8 cellular contexts compared by ENCODE assay signal in genomic region chr5:124888050-124888506, GRCh38.
DNase-seq lines count a peak whose midpoint lies in the region; ATAC-seq and TF ChIP-seq lines count a peak whose summit lies in the region.

No MANE protein-coding gene starts in this region.

- peak overlapping the region; percentile 41 for H3K4me3 ChIP-seq in epithelial cell of proximal tubule (ENCODE audit: low read depth, low read length)

- H3K27ac Mint-ChIP-seq in progenitor cell of endocrine pancreas, result peak overlapping the region; percentile 97

- H3K36me3 Mint-ChIP-seq in progenitor cell of endocrine pancreas (ENCODE audit: insufficient read depth), result peaks cover 2% of the 10 kb centered on the region

- CTCF ChIA-PET in HEK293T (lab: Yijun Ruan, JAX), result interaction anchor here (0.6 to 0.7 kb wide), 5 partner anchors 14 to 679 kb away, joined by 3 to 5 read pairs (median 3); no protein-coding TSS in a partner anchor

- ATAC-seq in HG03460 (IDR thresholded peaks at IDR 0.05; ENCODE audit: unreplicated experiment), result no peak

- peak overlapping the region; percentile 34 for H3K4me3 Mint-ChIP-seq in progenitor cell of endocrine pancreas (ENCODE audit: low read depth)

- no peaks in the 10 kb centered on the region for H3K9me3 Mint-ChIP-seq in progenitor cell of endocrine pancreas (ENCODE audit: low read depth)

- TF ChIP-seq CTCF in epithelial cell of proximal tubule (conservative IDR thresholded peaks at IDR 0.05; ENCODE audit: low read depth, low read length), result peak; percentile 41
- TF ChIP-seq CTCF in progenitor cell of endocrine pancreas (IDR thresholded peaks at IDR 0.05; ENCODE audit: unreplicated experiment), result peak; percentile 45

- no peaks in the 10 kb centered on the region for H3K27me3 Mint-ChIP-seq in progenitor cell of endocrine pancreas

- DNase-seq in HEK293T (ENCODE audit: extremely low spot score), result peak; percentile 55
- DNase-seq in NCI-H748 treated with DMSO at 0.1 percent for 48 hours (lab: John Stamatoyannopoulos, UW), result peak; percentile 76
- peak; percentile 76 for DNase-seq in epithelial cell of proximal tubule (ENCODE audit: low read depth)
- DNase-seq in progenitor cell of endocrine pancreas (ENCODE audit: low spot score, unreplicated experiment), result no peak
- no peak for DNase-seq in ureter (ENCODE audit: low spot score)
- no peak for DNase-seq in NCI-H226
- DNase-seq in NCI-H1436 treated with DMSO at 0.1 percent for 48 hours (lab: John Stamatoyannopoulos, UW), result no peak

- POLR2A ChIA-PET in HEK293T (lab: Yijun Ruan, JAX), result interaction anchor here (1.4 kb wide), 1 partner anchor 139 kb away, joined by 7 read pairs; no protein-coding TSS in a partner anchor

- H3K4me1 Mint-ChIP-seq in progenitor cell of endocrine pancreas (ENCODE audit: low read depth), result peaks cover 38% of the 10 kb centered on the region

TF ChIP-seq in HEK293T, 16 proteins besides CTCF, POLR2A, EP300 and RAD21:
- TF ChIP-seq FOXA1 (IDR thresholded peaks at IDR 0.05), result no peak
- no peak for TF ChIP-seq SP1 (IDR thresholded peaks at IDR 0.05)
- no peak for TF ChIP-seq BHLHE40 (IDR thresholded peaks at IDR 0.05; ENCODE audit: borderline replicate concordance)
- no peak for TF ChIP-seq ZNF384 (IDR thresholded peaks at IDR 0.05)
- no peak; the same call in 1 of the 2 replicates for TF ChIP-seq PKNOX1 (IDR thresholded peaks at IDR 0.05)
- TF ChIP-seq L3MBTL2 (conservative IDR thresholded peaks at IDR 0.05), result no peak

Comparison
In these comparisons a context has a peak if more than half of its experiments do, and no peak if none do; other contexts are left out.
1. DNase-seq: peak in HEK293T (single experiment), NCI-H748 treated with DMSO at 0.1 percent for 48 hours (single experiment) and epithelial cell of proximal tubule (single experiment); none in progenitor cell of endocrine pancreas (single experiment), ureter (single experiment), NCI-H226 (single experiment) and NCI-H1436 treated with DMSO at 0.1 percent for 48 hours (single experiment).